Comparison of ENCODE assay signal across 21 cellular contexts in the genomic region with DNA sequence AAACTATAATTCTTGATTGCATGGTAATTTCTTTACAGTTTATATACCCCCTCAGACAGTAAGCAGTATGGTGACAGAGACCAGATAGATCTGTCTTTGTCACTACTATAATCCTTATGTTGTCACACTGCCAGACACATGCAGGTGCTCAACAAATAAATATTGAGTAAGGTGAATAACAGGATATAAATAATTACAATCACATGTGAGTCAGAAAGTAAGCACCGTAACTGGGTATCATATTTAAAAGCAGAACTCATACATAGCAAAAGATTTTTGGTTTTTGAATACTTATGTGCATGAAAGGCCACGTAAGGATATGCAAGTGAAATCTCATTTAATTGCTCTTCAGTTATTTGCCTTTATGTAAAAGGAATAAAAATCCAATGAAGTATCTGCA.
"Had no signal": no experiment of that assay in that cellular context is flagged by ENCODE, and none has a peak within 500 bp of the region (broad histone marks: within the 10 kb centered on the region; RNA-seq: fewer than 3 reads in every experiment).

No MANE protein-coding gene starts in this region.

- H3K36me3 ChIP-seq: breast epithelium had no signal

- H3K4me2 ChIP-seq: PC-9 had no signal

- H3K9me3 ChIP-seq: breast epithelium had no signal

- DNase-seq: activated CD4-positive, alpha-beta T cell treated with anti-CD3 and anti-CD28 coated beads for 1 hour; activated CD4-positive, alpha-beta T cell treated with anti-CD3 and anti-CD28 coated beads, Interleukin-2, amount 10 ng/mL, durations not matched to agents 24 days and 14 days; activated CD4-positive, alpha-beta T cell treated with anti-CD3 and anti-CD28 coated beads, Interleukin-2, amount 50 U/mL, for 48 hours; activated CD8-positive, alpha-beta memory T cell treated with anti-CD3 and anti-CD28 coated beads, Interleukin-2, amount 10 ng/mL, durations not matched to agents 7 days and 5 days; activated effector memory CD4-positive, alpha-beta T cell treated with Interleukin-2 at 50 U/mL for 16 hours; activated naive CD4-positive, alpha-beta T cell; activated T-cell treated with anti-CD3 and anti-CD28 coated beads, Interleukin-2, amount 50 U/mL, for 24 hours; aorta; central memory CD4-positive, alpha-beta T cell; NCI-H1048; NCI-H146; NCI-H187 treated with DMSO at 0.1 percent for 48 hours; NCI-H446; NCI-H524; NCI-H748 treated with DMSO at 0.1 percent for 48 hours; SIG-M5; T-helper 17 cell; T-helper 9 cell had no signal

- ATAC-seq: activated CD8-positive, alpha-beta memory T cell treated with anti-CD3 and anti-CD28 coated beads, Interleukin-2, amount 10 ng/mL, durations not matched to agents 7 days and 5 days; T-helper 17 cell; WTC11 had no signal

- H3K27ac ChIP-seq: breast epithelium, PC-9 had no signal

- H3K4me1 ChIP-seq: breast epithelium had no signal

- H3K27me3 ChIP-seq: breast epithelium had no signal

- H3K4me3 ChIP-seq: breast epithelium, PC-9 had no signal
